Comparison of ENCODE assay signal across 8 cellular contexts in genomic region chr20:37315293-37316110, GRCh38. TPM values are rescaled to one million over a fixed set of nuclear protein-coding genes. Genes with fewer than 3 reads are reported as not detected.
DNase-seq lines count a peak whose midpoint lies in the region; ATAC-seq, FAIRE-seq and TF ChIP-seq lines count a peak whose summit lies in the region.

No MANE protein-coding gene starts in this region.

- H3K27ac ChIP-seq in mesendoderm (ENCODE audit: low read depth, low read length), result peak overlapping the region; percentile 76

- no peak overlapping the region for H4K5ac ChIP-seq in mesendoderm (ENCODE audit: low read length)

- peak overlapping the region; percentile 82 for H3K4ac ChIP-seq in mesendoderm (ENCODE audit: low read depth, low read length)

- H3K56ac ChIP-seq in mesendoderm (ENCODE audit: low read length), result peak overlapping the region; percentile 86

- H3K27ac Mint-ChIP-seq in brain, result peak overlapping the region; percentile 4 to 78 (median 65)

- peak overlapping the region; percentile 96 for H2BK5ac ChIP-seq in mesendoderm (ENCODE audit: low read length)

- no peak overlapping the region for H3K23ac ChIP-seq in mesendoderm (ENCODE audit: low read length)

- H3K79me1 ChIP-seq in mesendoderm (ENCODE audit: low read length), result peaks cover 10% of the 10 kb centered on the region

- no peaks in the 10 kb centered on the region for H3K27me3 Mint-ChIP-seq in brain

- H3K27me3 ChIP-seq in mesendoderm (ENCODE audit: insufficient read depth, low read length, poor library complexity), result no peaks in the 10 kb centered on the region

- no peak overlapping the region for H3K4me3 Mint-ChIP-seq in brain

- peak; percentile 48 for DNase-seq in GM19238 (ENCODE audit: insufficient read length, low spot score)
- peak; percentile 67 for DNase-seq in mesendoderm
- no peak for DNase-seq in middle frontal gyrus (ENCODE audit: extremely low spot score, low spot score)
- no peak for DNase-seq in RCC 7860 (ENCODE audit: low spot score)
- DNase-seq in activated CD4-positive, CD25-positive, alpha-beta regulatory T cell treated with anti-CD3 and anti-CD28 coated beads, Interleukin-2, amount 50 U/mL, for 72 hours, result no peak
- no peak for DNase-seq in erythroblast (lab: John Stamatoyannopoulos, UW)

- peaks cover 32% of the 10 kb centered on the region for H3K4me1 ChIP-seq in mesendoderm (ENCODE audit: control insufficient read depth, low read depth, low read length)

- H2AK5ac ChIP-seq in mesendoderm (ENCODE audit: low read length), result peak overlapping the region; percentile 87

- peaks cover 2% of the 10 kb centered on the region for H3K79me2 ChIP-seq in mesendoderm (ENCODE audit: control insufficient read depth, insufficient read depth, low read length)

- no peak overlapping the region for H2BK15ac ChIP-seq in mesendoderm (replicated peaks; ENCODE audit: low read depth)

- no peak for TF ChIP-seq POLR2A in erythroblast (IDR thresholded peaks at IDR 0.05; ENCODE audit: low read length)

- H2BK120ac ChIP-seq in mesendoderm (ENCODE audit: low read depth, low read length), result peak overlapping the region; percentile 52

- H3K4me1 Mint-ChIP-seq in brain, result peaks cover 33% of the 10 kb centered on the region

- peak overlapping the region; percentile 61 for H3K9ac ChIP-seq in mesendoderm (ENCODE audit: low read length)

- H3K4me2 ChIP-seq in mesendoderm (ENCODE audit: low read length), result no peak overlapping the region

- H3K36me3 Mint-ChIP-seq in brain, result peaks cover 16% of the 10 kb centered on the region

- peak overlapping the region; percentile 71 for H3K18ac ChIP-seq in mesendoderm (ENCODE audit: low read length)

- H3K4me3 ChIP-seq in mesendoderm (ENCODE audit: low read length), result no peak overlapping the region

- no peak for TF ChIP-seq CTCF in brain (conservative IDR thresholded peaks at IDR 0.05)

- ATAC-seq in HG03135 (IDR thresholded peaks at IDR 0.05; ENCODE audit: unreplicated experiment), result peak; percentile 48

- no CpG with 5 or more reads among the region's 18 CpGs for WGBS in mesendoderm (ENCODE audit: extremely low coverage, insufficient coverage, low lambda C conversion rate)

- FAIRE-seq in RCC 7860 (lab: Jason Lieb, UNC), result no peak

- H3K36me3 ChIP-seq in mesendoderm (ENCODE audit: control insufficient read depth, insufficient read depth, low read length), result no peaks in the 10 kb centered on the region

- H3K9me3 Mint-ChIP-seq in brain, result no peaks in the 10 kb centered on the region

- H4K8ac ChIP-seq in mesendoderm (ENCODE audit: low read depth, low read length), result no peak overlapping the region

RNA-seq across cellular contexts. Expression of gene MANBAL, which starts 26.0 kb away (rescaled TPM):
- 164 TPM for polyA plus RNA-seq in brain (ENCODE audit: insufficient read depth, low read depth, low replicate concordance)
- polyA plus RNA-seq in mesendoderm (2013, experiment 1 of 2), result 53.9 TPM
- 53.4 TPM for polyA plus RNA-seq in mesendoderm (2013, experiment 2 of 2)

RNA-seq across cellular contexts. Expression of gene SRC, which starts 30.4 kb away (rescaled TPM):
- 60.3 TPM for polyA plus RNA-seq in brain (ENCODE audit: insufficient read depth, low read depth, low replicate concordance)
- polyA plus RNA-seq in mesendoderm (2013, experiment 1 of 2), result 18.4 TPM
- 19.3 TPM for polyA plus RNA-seq in mesendoderm (2013, experiment 2 of 2)

RNA-seq across cellular contexts. Expression of gene GHRH, which starts 53.9 kb away (rescaled TPM):
- not detected for polyA plus RNA-seq in brain (ENCODE audit: insufficient read depth, low read depth, low replicate concordance)
- not detected for polyA plus RNA-seq in mesendoderm (2013, experiment 1 of 2)
- not detected for polyA plus RNA-seq in mesendoderm (2013, experiment 2 of 2)

Comparison
In these comparisons a context has a peak if more than half of its experiments do, and no peak if none do; other contexts are left out.
1. DNase-seq: peak in GM19238 (single experiment) and mesendoderm (single experiment); none in middle frontal gyrus (single experiment), RCC 7860 (single experiment), activated CD4-positive, CD25-positive, alpha-beta regulatory T cell treated with anti-CD3 and anti-CD28 coated beads, Interleukin-2, amount 50 U/mL, for 72 hours (single experiment) and erythroblast (0 of 2).